ENCODE assay signal across 19 cellular contexts in the genomic region with DNA sequence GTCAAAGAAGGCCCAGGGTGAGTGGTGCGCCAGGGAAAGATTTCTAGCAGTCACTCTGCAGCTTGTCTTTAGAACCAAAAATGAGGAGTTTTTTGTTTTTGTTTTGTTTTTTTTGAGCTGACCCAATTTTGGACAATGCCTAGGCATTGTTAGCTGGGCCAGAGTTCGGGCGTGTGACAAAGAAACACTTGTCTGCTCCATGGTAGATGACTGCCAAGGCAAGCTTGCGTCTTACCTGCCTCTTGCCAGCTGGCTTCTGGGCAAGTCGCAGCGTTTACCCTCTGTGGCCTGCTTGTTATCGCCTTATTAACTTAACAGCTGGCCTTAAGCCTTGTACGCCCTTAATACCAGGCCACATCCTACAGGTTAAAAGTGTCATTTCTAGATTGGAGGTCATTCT.
DNase-seq lines count a peak whose midpoint lies in the region; TF ChIP-seq lines count a peak whose summit lies in the region.
"Had no signal": no experiment of that assay in that cellular context is flagged by ENCODE, and none has a peak within 500 bp of the region (broad histone marks: within the 10 kb centered on the region; RNA-seq: fewer than 3 reads in every experiment).

No MANE protein-coding gene starts in this region.

- no peaks in the 10 kb centered on the region for H3K27me3 ChIP-seq in stomach
- H3K27me3 ChIP-seq in GM23248 (replicated peaks; ENCODE audit: insufficient read depth), result no peaks in the 10 kb centered on the region
- H3K27me3 ChIP-seq in trophoblast cell (ENCODE audit: insufficient read depth, low read length), result no peaks in the 10 kb centered on the region
- H3K27me3 ChIP-seq: MG63 had no signal

- DNase-seq in NCI-H1105 treated with DMSO at 0.1 percent for 48 hours (lab: John Stamatoyannopoulos, UW), result peak; percentile 30
- DNase-seq in caudate nucleus (lab: John Stamatoyannopoulos, UW), result peak in 60 of 61 donors; percentile 18 to 93 (median 74)
- peak; percentile 81 to 92 for DNase-seq in hippocampal formation (lab: John Stamatoyannopoulos, UW)
- peak; percentile 82 for DNase-seq in stomach
- DNase-seq in GM23248, result no peak
- no peak for DNase-seq in stimulated activated CD4-positive, alpha-beta T cell treated with anti-CD3 and anti-CD28 coated beads, Interleukin-1b, Interleukin-23, amount 100 ng/mL, for 48 hours
- DNase-seq in chondrocyte (ENCODE audit: low spot score), result no peak
- DNase-seq in trophoblast cell, result no peak
- DNase-seq: activated naive CD8-positive, alpha-beta T cell treated with anti-CD3 and anti-CD28 coated beads, Interleukin-2, amount 10 ng/mL, durations not matched to agents 7 days and 5 days; activated T-cell treated with anti-CD3 and anti-CD28 coated beads, Interleukin-2, amount 50 U/mL, for 24 hours; Calu3; foreskin melanocyte; immature natural killer cell; MG63; NCI-H2029 treated with DMSO at 0.1 percent for 48 hours; NCI-H526 treated with DMSO at 0.1 percent for 48 hours had no signal

- no peaks in the 10 kb centered on the region for H3K79me2 ChIP-seq in GM23248 (ENCODE audit: insufficient read depth)
- H3K79me2 ChIP-seq in trophoblast cell (ENCODE audit: control insufficient read depth, insufficient read depth, low read length, poor library complexity), result no peaks in the 10 kb centered on the region

- H2BK12ac ChIP-seq in trophoblast cell (ENCODE audit: low read length), result no peak overlapping the region

- H3K36me3 ChIP-seq in stomach (peaks cover 0 to 49% (median 43%) of the 10 kb centered on the region in 4 donors), GM23248 (ENCODE audit: low read depth) (peaks cover 8% of the 10 kb centered on the region; the same call in 1 of the 2 replicates), trophoblast cell (ENCODE audit: control insufficient read depth in 1 of 2, insufficient read depth in 2 of 2, low read length in 2 of 2) (peaks cover 4 to 10% of the 10 kb centered on the region in 2 experiments)

- no peak overlapping the region for H3K27ac Mint-ChIP-seq in chondrocyte (ENCODE audit: unreplicated experiment)
- H3K27ac Mint-ChIP-seq: activated naive CD8-positive, alpha-beta T cell treated with anti-CD3 and anti-CD28 coated beads, Interleukin-2, amount 10 ng/mL, durations not matched to agents 7 days and 5 days; activated T-cell treated with anti-CD3 and anti-CD28 coated beads, Interleukin-2, amount 50 U/mL, for 24 hours; immature natural killer cell; memory B cell; nephron had no signal

- peaks cover 10% of the 10 kb centered on the region for H3K36me3 Mint-ChIP-seq in chondrocyte (ENCODE audit: low read depth)

- H3K27ac ChIP-seq in caudate nucleus (ENCODE audit: low read depth, low read length) (peak overlapping the region; percentile 55), stomach (peak overlapping the region in 3 of 5 donors; percentile 5 to 40 (median 18)), GM23248 (no peak overlapping the region), trophoblast cell (ENCODE audit: low read depth, low read length) (no peak overlapping the region)

- H3K18ac ChIP-seq in trophoblast cell (ENCODE audit: low read length), result no peak overlapping the region

- no peak overlapping the region for H3K14ac ChIP-seq in trophoblast cell (ENCODE audit: low read length)

- no peaks in the 10 kb centered on the region for H3F3A ChIP-seq in GM23248 (ENCODE audit: insufficient read depth)

- TF ChIP-seq CTCF in stomach (IDR thresholded peaks at IDR 0.05), result peak in 1 of 7 experiments; percentile 5
- TF ChIP-seq CTCF in chondrocyte (IDR thresholded peaks at IDR 0.05), result no peak

- H3K4me3 ChIP-seq in stomach, result no peak overlapping the region
- H3K4me3 ChIP-seq in GM23248, result no peak overlapping the region
- H3K4me3 ChIP-seq in trophoblast cell (ENCODE audit: low read depth, low read length), result no peak overlapping the region
- H3K4me3 ChIP-seq: MG63 had no signal

- no peak for TF ChIP-seq EP300 in stomach (IDR thresholded peaks at IDR 0.05)

- no peak overlapping the region for H3K4me3 Mint-ChIP-seq in chondrocyte (ENCODE audit: unreplicated experiment)
- H3K4me3 Mint-ChIP-seq: activated naive CD8-positive, alpha-beta T cell treated with anti-CD3 and anti-CD28 coated beads, Interleukin-2, amount 10 ng/mL, durations not matched to agents 7 days and 5 days; activated T-cell treated with anti-CD3 and anti-CD28 coated beads, Interleukin-2, amount 50 U/mL, for 24 hours; central memory CD8-positive, alpha-beta T cell; immature natural killer cell; memory B cell; nephron had no signal

- H3K9me3 ChIP-seq in stomach (no peaks in the 10 kb centered on the region), GM23248 (ENCODE audit: low read depth) (no peaks in the 10 kb centered on the region), trophoblast cell (ENCODE audit: insufficient read depth, low read depth, low read length) (no peaks in the 10 kb centered on the region)
- H3K9me3 ChIP-seq: MG63 had no signal

- intact Hi-C loops in stomach (cut with DNase I; ENCODE audit: low total_unique reads), result no loop called here

- H4K91ac ChIP-seq in trophoblast cell (ENCODE audit: low read depth, low read length), result no peak overlapping the region

- H3K4me2 ChIP-seq in GM23248 (ENCODE audit: unreplicated experiment) (no peak overlapping the region), trophoblast cell (ENCODE audit: low read length) (no peak overlapping the region)

- no peak for TF ChIP-seq POLR2A in stomach (IDR thresholded peaks at IDR 0.05)

- no peaks in the 10 kb centered on the region for H4K20me1 ChIP-seq in GM23248 (ENCODE audit: insufficient read depth)

- H3K9me2 ChIP-seq in GM23248 (ENCODE audit: insufficient read depth), result no peaks in the 10 kb centered on the region

- WGBS in stomach, 5 donors, result 35 to 69% (median 52%) methylated on average over 8 of the region's 8 CpGs
- 45 to 48% methylated on average over 8 of the region's 8 CpGs for WGBS in GM23248 (ENCODE audit: low coverage in 1 of 2, low lambda C conversion rate in 2 of 2, missing lambda C conversion rate in 2 of 2), 2 experiments
- no CpG with 5 or more reads among the region's 8 CpGs for WGBS in trophoblast cell (ENCODE audit: extremely low coverage, insufficient coverage, insufficient read length)

- H4K8ac ChIP-seq in trophoblast cell (ENCODE audit: low read depth, low read length), result no peak overlapping the region

- no peaks in the 10 kb centered on the region for H3K27me3 Mint-ChIP-seq in chondrocyte (ENCODE audit: low read depth)
- H3K27me3 Mint-ChIP-seq: activated naive CD8-positive, alpha-beta T cell treated with anti-CD3 and anti-CD28 coated beads, Interleukin-2, amount 10 ng/mL, durations not matched to agents 7 days and 5 days; activated T-cell treated with anti-CD3 and anti-CD28 coated beads, Interleukin-2, amount 50 U/mL, for 24 hours; central memory CD8-positive, alpha-beta T cell; memory B cell had no signal

- no peak overlapping the region for H3K9ac ChIP-seq in GM23248
- H3K9ac ChIP-seq in trophoblast cell (ENCODE audit: low read length), result no peak overlapping the region

- no peaks in the 10 kb centered on the region for H3K4me1 Mint-ChIP-seq in chondrocyte (ENCODE audit: low read depth)
- H3K4me1 Mint-ChIP-seq: activated naive CD8-positive, alpha-beta T cell treated with anti-CD3 and anti-CD28 coated beads, Interleukin-2, amount 10 ng/mL, durations not matched to agents 7 days and 5 days; central memory CD8-positive, alpha-beta T cell; immature natural killer cell; memory B cell; nephron had no signal

- in situ Hi-C loops in GM23248 (cut with MboI), result no loop called here

- no peak overlapping the region for H3K23ac ChIP-seq in trophoblast cell (ENCODE audit: low read length)

- no peak overlapping the region for H4K12ac ChIP-seq in trophoblast cell (ENCODE audit: low read depth, low read length)

- no peaks in the 10 kb centered on the region for H3K9me3 Mint-ChIP-seq in chondrocyte (ENCODE audit: low read depth)
- H3K9me3 Mint-ChIP-seq: activated naive CD8-positive, alpha-beta T cell treated with anti-CD3 and anti-CD28 coated beads, Interleukin-2, amount 10 ng/mL, durations not matched to agents 7 days and 5 days; activated T-cell treated with anti-CD3 and anti-CD28 coated beads, Interleukin-2, amount 50 U/mL, for 24 hours; central memory CD8-positive, alpha-beta T cell; immature natural killer cell; memory B cell; nephron had no signal

- H3K4me1 ChIP-seq in stomach, result peaks cover 0 to 15% (median 9%) of the 10 kb centered on the region in 4 donors
- H3K4me1 ChIP-seq in GM23248 (ENCODE audit: insufficient read depth), result no peaks in the 10 kb centered on the region
- H3K4me1 ChIP-seq in trophoblast cell (ENCODE audit: control insufficient read depth in 1 of 2, insufficient read depth in 2 of 2, low read length in 2 of 2), result peaks cover 5% of the 10 kb centered on the region in 2 experiments

- H2BK5ac ChIP-seq in trophoblast cell (ENCODE audit: low read depth, low read length, poor library complexity), result no peak overlapping the region

- H2AK5ac ChIP-seq in trophoblast cell (ENCODE audit: low read length), result no peak overlapping the region

- H2BK120ac ChIP-seq in trophoblast cell (ENCODE audit: insufficient read depth, low read length, poor library complexity), result no peak overlapping the region

- no peak overlapping the region for H2AFZ ChIP-seq in GM23248
- H2AFZ ChIP-seq in trophoblast cell (ENCODE audit: insufficient read depth, low read length, poor library complexity), result no peak overlapping the region

- H3K4ac ChIP-seq in trophoblast cell (ENCODE audit: low read depth, low read length), result no peak overlapping the region

- H3K79me1 ChIP-seq in trophoblast cell (ENCODE audit: low read length), result peaks cover 9% of the 10 kb centered on the region

Comparison
In these comparisons a context has a peak if more than half of its experiments do, and no peak if none do; other contexts are left out.
1. DNase-seq: peak in NCI-H1105 treated with DMSO at 0.1 percent for 48 hours (single experiment), caudate nucleus (60 of 61), hippocampal formation (2 of 2) and stomach (single experiment); none in GM23248 (single experiment), stimulated activated CD4-positive, alpha-beta T cell treated with anti-CD3 and anti-CD28 coated beads, Interleukin-1b, Interleukin-23, amount 100 ng/mL, for 48 hours (single experiment), chondrocyte (single experiment) and trophoblast cell (0 of 2).
2. H3K27ac ChIP-seq: peak in caudate nucleus (single experiment) and stomach (3 of 5); none in GM23248 (single experiment) and trophoblast cell (single experiment).